Comparison of ENCODE assay signal across 25 cellular contexts in genomic region chr12:104620761-104621531, GRCh38.
A peak's percentile ranks its signal among the peaks of the same experiment; 100 is the strongest.
DNase-seq lines count a peak whose midpoint lies in the region; ATAC-seq and TF ChIP-seq lines count a peak whose summit lies in the region.
"Had no signal": no experiment of that assay in that cellular context is flagged by ENCODE, and none has a peak within 500 bp of the region (broad histone marks: within the 10 kb centered on the region; RNA-seq: fewer than 3 reads in every experiment).

No MANE protein-coding gene starts in this region.

- peaks cover 22% of the 10 kb centered on the region for H3K4me1 Mint-ChIP-seq in memory B cell

- CTCF ChIA-PET in HEK293 (lab: Yijun Ruan, JAX) = no interaction called here

- no peak overlapping the region for H3K4me3 Mint-ChIP-seq in memory B cell
- H3K4me3 Mint-ChIP-seq: activated CD4-positive, alpha-beta T cell treated with anti-CD3 and anti-CD28 coated beads for 36 hours; mesothelial cell of epicardium; naive thymus-derived CD8-positive, alpha-beta T cell had no signal

- peaks cover 5% of the 10 kb centered on the region for H3K36me3 Mint-ChIP-seq in memory B cell
- H3K36me3 Mint-ChIP-seq: IgD-negative memory B cell, mesothelial cell of epicardium had no signal

- intact Hi-C loops in ascending aorta (cut with DNase I) = no loop called here
- intact Hi-C loops in breast epithelium (cut with DNase I; ENCODE audit: low total_unique reads) = no loop called here
- intact Hi-C loops in left colon (cut with DNase I, micrococcal nuclease) = no loop called here

- ATAC-seq in memory B cell (ENCODE audit: low read depth) (no peak), left colon (no peak)
- ATAC-seq: activated CD4-positive, alpha-beta T cell treated with anti-CD3 and anti-CD28 coated beads for 36 hours; activated naive CD4-positive, alpha-beta T cell treated with anti-CD3 and anti-CD28 coated beads, Interleukin-2, amount 50 U/mL, for 72 hours; naive thymus-derived CD8-positive, alpha-beta T cell; sciatic nerve had no signal

- no peak for TF ChIP-seq POLR2A in breast epithelium (IDR thresholded peaks at IDR 0.05)

- H2AFZ ChIP-seq in MM.1S (ENCODE audit: low read length) = no peak overlapping the region

- H3K27me3 ChIP-seq in BE2C (no peaks in the 10 kb centered on the region), ascending aorta (no peaks in the 10 kb centered on the region), MM.1S (replicated peaks; ENCODE audit: insufficient read depth, low read length) (no peaks in the 10 kb centered on the region), breast epithelium (no peaks in the 10 kb centered on the region)
- H3K27me3 ChIP-seq: colonic mucosa had no signal

- no peak overlapping the region for H3K4me2 ChIP-seq in MM.1S (ENCODE audit: low read depth, low read length)

- H4K20me1 ChIP-seq in MM.1S (ENCODE audit: insufficient read depth, low read length) = no peaks in the 10 kb centered on the region

- H3K9ac ChIP-seq in MM.1S (ENCODE audit: low read length) = no peak overlapping the region

- H3K4me3 ChIP-seq in BE2C (ENCODE audit: low read depth, low read length) (no peak overlapping the region), HEK293 (ENCODE audit: low read depth, low read length) (no peak overlapping the region), ascending aorta (no peak overlapping the region), MM.1S (ENCODE audit: low read length) (no peak overlapping the region), breast epithelium (no peak overlapping the region)
- H3K4me3 ChIP-seq: colonic mucosa had no signal

- POLR2A ChIA-PET in HEK293 (lab: Yijun Ruan, JAX) = no interaction called here

- H3K27me3 Mint-ChIP-seq in memory B cell = no peaks in the 10 kb centered on the region
- H3K27me3 Mint-ChIP-seq: activated CD4-positive, alpha-beta T cell treated with anti-CD3 and anti-CD28 coated beads for 36 hours; IgD-negative memory B cell; naive thymus-derived CD8-positive, alpha-beta T cell had no signal

- no peaks in the 10 kb centered on the region for H3F3A ChIP-seq in MM.1S (ENCODE audit: insufficient read depth, low read length)

- H3K9me2 ChIP-seq in MM.1S (replicated peaks; ENCODE audit: insufficient read depth, low read length) = no peaks in the 10 kb centered on the region

- H3K27ac Mint-ChIP-seq in memory B cell = peak overlapping the region; percentile 11
- H3K27ac Mint-ChIP-seq: activated CD4-positive, alpha-beta T cell treated with anti-CD3 and anti-CD28 coated beads for 36 hours; activated naive CD4-positive, alpha-beta T cell treated with anti-CD3 and anti-CD28 coated beads, Interleukin-2, amount 50 U/mL, for 72 hours; mesothelial cell of epicardium; naive thymus-derived CD8-positive, alpha-beta T cell had no signal

- no peaks in the 10 kb centered on the region for H3K9me3 ChIP-seq in BE2C
- no peaks in the 10 kb centered on the region for H3K9me3 ChIP-seq in HEK293 (ENCODE audit: control insufficient read depth, insufficient read depth, low read depth, low read length)
- H3K9me3 ChIP-seq in ascending aorta = no peaks in the 10 kb centered on the region
- H3K9me3 ChIP-seq in MM.1S (replicated peaks; ENCODE audit: insufficient read depth, low read length) = no peaks in the 10 kb centered on the region
- no peaks in the 10 kb centered on the region for H3K9me3 ChIP-seq in breast epithelium
- H3K9me3 ChIP-seq: colonic mucosa had no signal

- H3K4me1 ChIP-seq in BE2C (peaks cover 25% of the 10 kb centered on the region), HEK293 (ENCODE audit: control insufficient read depth, insufficient read depth, low read length) (peaks cover 13% of the 10 kb centered on the region), ascending aorta (peaks cover 6 to 20% of the 10 kb centered on the region in 2 donors), MM.1S (ENCODE audit: low read length) (no peaks in the 10 kb centered on the region), breast epithelium (no peaks in the 10 kb centered on the region)
- H3K4me1 ChIP-seq: colonic mucosa had no signal

- H3K79me2 ChIP-seq in MM.1S (ENCODE audit: low read length) = no peaks in the 10 kb centered on the region; the same call in 1 of the 2 replicates

- DNase-seq in BE2C (peak; percentile 74), ascending aorta (ENCODE audit: low spot score in 2 of 2) (no peak), memory B cell (ENCODE audit: low spot score in 2 of 2) (no peak), MM.1S (no peak), SHP77 treated with DMSO at 0.1 percent for 48 hours (lab: John Stamatoyannopoulos, UW) (no peak), breast epithelium (ENCODE audit: low spot score in 2 of 2) (no peak), left colon (no peak)
- DNase-seq: activated CD4-positive, alpha-beta T cell treated with anti-CD3 and anti-CD28 coated beads for 36 hours; activated CD8-positive, alpha-beta memory T cell treated with anti-CD3 and anti-CD28 coated beads for 24 hours; colonic mucosa; DMS153; GF-D8; head of caudate nucleus; naive thymus-derived CD8-positive, alpha-beta T cell; NCI-H1436 treated with DMSO at 0.1 percent for 48 hours; NCI-H524 treated with DMSO at 0.1 percent for 48 hours; stimulated activated CD4-positive, alpha-beta T cell treated with anti-CD3 and anti-CD28 coated beads, Interleukin-15, amount 100 ng/mL, for 24 hours; stimulated activated CD8-positive, alpha-beta memory T cell treated with anti-CD3 and anti-CD28 coated beads, Interleukin-4, amount 100 ng/mL, for 48 hours had no signal

- no peaks in the 10 kb centered on the region for H3K9me3 Mint-ChIP-seq in memory B cell
- H3K9me3 Mint-ChIP-seq: activated naive CD4-positive, alpha-beta T cell treated with anti-CD3 and anti-CD28 coated beads, Interleukin-2, amount 50 U/mL, for 72 hours; IgD-negative memory B cell; mesothelial cell of epicardium had no signal

- H3K27ac ChIP-seq in HEK293 (ENCODE audit: extremely low read depth, low read depth, low read length) = peak overlapping the region; percentile 67
- H3K27ac ChIP-seq in ascending aorta = peak overlapping the region; percentile 54 to 68
- no peak overlapping the region for H3K27ac ChIP-seq in MM.1S (ENCODE audit: low read length)
- H3K27ac ChIP-seq in breast epithelium = no peak overlapping the region
- H3K27ac ChIP-seq: C4-2B, colonic mucosa, RWPE1 had no signal

- TF ChIP-seq CTCF in BE2C (IDR thresholded peaks at IDR 0.05; ENCODE audit: low read depth, low read length) (no peak), HEK293 (tag by site-specific recombination; IDR thresholded peaks at IDR 0.05) (no peak), ascending aorta (IDR thresholded peaks at IDR 0.05) (no peak), MM.1S (IDR thresholded peaks at IDR 0.05; ENCODE audit: low read length) (no peak), breast epithelium (IDR thresholded peaks at IDR 0.05) (no peak)

- H3K36me3 ChIP-seq in BE2C = no peaks in the 10 kb centered on the region
- no peaks in the 10 kb centered on the region for H3K36me3 ChIP-seq in HEK293 (ENCODE audit: control insufficient read depth in 2 of 2, insufficient read depth in 1 of 2, low read length in 2 of 2)
- no peaks in the 10 kb centered on the region for H3K36me3 ChIP-seq in ascending aorta
- H3K36me3 ChIP-seq in MM.1S (replicated peaks; ENCODE audit: insufficient read depth, low read length) = no peaks in the 10 kb centered on the region
- H3K36me3 ChIP-seq in breast epithelium = no peaks in the 10 kb centered on the region
- H3K36me3 ChIP-seq: colonic mucosa had no signal

TF ChIP-seq in HEK293, 187 proteins besides CTCF, POLR2A, EP300 and RAD21 (continues in another document):
- TF ChIP-seq ZNF843 (tag by site-specific recombination; IDR thresholded peaks at IDR 0.05) (peak; percentile 93), ZNF549 (tag by site-specific recombination; IDR thresholded peaks at IDR 0.05) (no peak), KLF10 (tag by site-specific recombination; IDR thresholded peaks at IDR 0.05) (no peak), IKZF3 (tag by site-specific recombination; IDR thresholded peaks at IDR 0.05) (peak; percentile 80), TSHZ1 (tag by site-specific recombination; IDR thresholded peaks at IDR 0.05; ENCODE audit: borderline replicate concordance) (peak; percentile 49; the same call in 1 of the 2 replicates), ZNF580 (tag by site-specific recombination; IDR thresholded peaks at IDR 0.05) (peak; percentile 64; the same call in 1 of the 2 replicates), ZEB2 (tag by site-specific recombination; IDR thresholded peaks at IDR 0.05) (peak; percentile 57), ZNF19 (tag by site-specific recombination; IDR thresholded peaks at IDR 0.05; ENCODE audit: low read depth) (no peak), OVOL3 (tag by site-specific recombination; IDR thresholded peaks at IDR 0.05) (no peak), ZNF777 (tag by site-specific recombination; IDR thresholded peaks at IDR 0.05; ENCODE audit: borderline replicate concordance) (no peak), BCL11B (tag by site-specific recombination; IDR thresholded peaks at IDR 0.05; ENCODE audit: low read depth) (0 out of 2 replicates have a peak, but pooled peaks have one; percentile 34), ZBTB20 (tag by site-specific recombination; IDR thresholded peaks at IDR 0.05) (no peak)

Comparison
In these comparisons a context has a peak if more than half of its experiments do, and no peak if none do; other contexts are left out.
1. H3K27ac ChIP-seq: peak in HEK293 (single experiment) and ascending aorta (2 of 2); none in MM.1S (single experiment) and breast epithelium (0 of 2).